8 cellular contexts compared by ENCODE assay signal in genomic region chr19:8322638-8322997, GRCh38. TPM values are rescaled to one million over a fixed set of nuclear protein-coding genes. Genes with fewer than 3 reads are reported as not detected.
DNase-seq lines count a peak whose midpoint lies in the region; ATAC-seq and TF ChIP-seq lines count a peak whose summit lies in the region.

No MANE protein-coding gene starts in this region.

- CTCF ChIA-PET in A673 (lab: Charles Lee) = no interaction called here

- peak overlapping the region; percentile 93 for H3K27ac ChIP-seq in A673 (ENCODE audit: low read depth, low read length, poor library complexity, severe bottlenecking)
- H3K27ac ChIP-seq in cingulate gyrus (ENCODE audit: low read depth, low read length) = peak overlapping the region; percentile 31

- no peaks in the 10 kb centered on the region for H3K9me3 Mint-ChIP-seq in IgD-negative memory B cell

- H3K9ac ChIP-seq in mucosa of stomach (ENCODE audit: low read length) = peak overlapping the region; percentile 98

- peaks cover 6% of the 10 kb centered on the region for H3K27me3 Mint-ChIP-seq in IgD-negative memory B cell

- H3K4me3 Mint-ChIP-seq in IgD-negative memory B cell = peak overlapping the region; percentile 60 to 99 (median 96)

- peaks cover 1% of the 10 kb centered on the region for H3K36me3 Mint-ChIP-seq in IgD-negative memory B cell

- no peak for DNase-seq in A673 (ENCODE audit: low spot score)

- H3K27me3 ChIP-seq in A673 (replicated peaks; ENCODE audit: insufficient read depth, low read depth, low read length, poor library complexity) (no peaks in the 10 kb centered on the region), mucosa of stomach (ENCODE audit: control insufficient read depth, insufficient read depth, low read length) (peaks cover 4% of the 10 kb centered on the region)

- POLR2A ChIA-PET in A673 (lab: Charles Lee; ENCODE audit: low non-redundant PET) = no interaction called here

- peaks cover 23% of the 10 kb centered on the region for H3K36me3 ChIP-seq in A673 (ENCODE audit: insufficient read depth, low read length, poor library complexity, severe bottlenecking)
- no peaks in the 10 kb centered on the region for H3K36me3 ChIP-seq in mucosa of stomach (ENCODE audit: control insufficient read depth, insufficient read depth, low read length)

- H3K4me3 ChIP-seq in A673 (ENCODE audit: low read depth, low read length, poor library complexity, severe bottlenecking) (peak overlapping the region; percentile 89), mucosa of stomach (ENCODE audit: low read length) (peak overlapping the region; percentile 92)

- H3K9me3 ChIP-seq in A673 (ENCODE audit: low read depth, low read length, poor library complexity, severe bottlenecking) (no peaks in the 10 kb centered on the region), mucosa of stomach (ENCODE audit: control insufficient read depth, low read length) (no peaks in the 10 kb centered on the region)

- peak overlapping the region; percentile 97 to 98 (median 98) for H3K27ac Mint-ChIP-seq in IgD-negative memory B cell

- H3K4me1 ChIP-seq in A673 (ENCODE audit: insufficient read depth, low read length, poor library complexity, severe bottlenecking) (peaks cover 22% of the 10 kb centered on the region), mucosa of stomach (ENCODE audit: control insufficient read depth, insufficient read depth, low read length) (peaks cover 24% of the 10 kb centered on the region)

- H3K4me1 Mint-ChIP-seq in IgD-negative memory B cell = peaks cover 16 to 20% (median 18%) of the 10 kb centered on the region in 3 donors

- intact Hi-C loops in A673 (cut with micrococcal nuclease; ENCODE audit: unreplicated experiment) = no loop called here

- ATAC-seq in HG03097 (IDR thresholded peaks at IDR 0.05; ENCODE audit: low FRiP score, unreplicated experiment) = no peak
- no peak for ATAC-seq in GM19452 (IDR thresholded peaks at IDR 0.05; ENCODE audit: unreplicated experiment)
- ATAC-seq in HG03460 (IDR thresholded peaks at IDR 0.05; ENCODE audit: unreplicated experiment) = no peak
- ATAC-seq in GM18502 (IDR thresholded peaks at IDR 0.05; ENCODE audit: poor library complexity, unreplicated experiment) = no peak

- BruUV-seq in A673 (replicated peaks; lab: Mats Ljungman, UMichigan) = no TSS peak

- no peak for TF ChIP-seq CTCF in A673 (conservative IDR thresholded peaks at IDR 0.05; ENCODE audit: low read depth, low read length)

RNA-seq across cellular contexts. Expression of gene RPS28, which starts 1.3 kb away (rescaled TPM):
- 1,301 and 1,324 TPM in 2 replicates for total RNA-seq in A673 (2021)
- 2,981 TPM for polyA plus RNA-seq in IgD-negative memory B cell

RNA-seq across cellular contexts. Expression of gene NDUFA7, which starts 1.4 kb away (rescaled TPM):
- 70.2 and 83.5 TPM in 2 replicates for total RNA-seq in A673 (2021)
- 141 TPM for polyA plus RNA-seq in IgD-negative memory B cell

RNA-seq across cellular contexts. Expression of gene CD320, which starts 14.5 kb away (rescaled TPM):
- 121 and 135 TPM in 2 replicates for total RNA-seq in A673 (2021)
- polyA plus RNA-seq in IgD-negative memory B cell = 34.4 TPM

RNA-seq across cellular contexts. Expression of gene KANK3, which starts 20.4 kb away (rescaled TPM):
- total RNA-seq in A673 (2021) = 0.73 and 1.1 TPM in 2 replicates
- not detected for polyA plus RNA-seq in IgD-negative memory B cell

RNA-seq across cellular contexts. Expression of gene ANGPTL4, which starts 41.3 kb away (rescaled TPM):
- total RNA-seq in A673 (2021) = 1.1 and 1.7 TPM in 2 replicates
- polyA plus RNA-seq in IgD-negative memory B cell = not detected
